In the genomic region with DNA sequence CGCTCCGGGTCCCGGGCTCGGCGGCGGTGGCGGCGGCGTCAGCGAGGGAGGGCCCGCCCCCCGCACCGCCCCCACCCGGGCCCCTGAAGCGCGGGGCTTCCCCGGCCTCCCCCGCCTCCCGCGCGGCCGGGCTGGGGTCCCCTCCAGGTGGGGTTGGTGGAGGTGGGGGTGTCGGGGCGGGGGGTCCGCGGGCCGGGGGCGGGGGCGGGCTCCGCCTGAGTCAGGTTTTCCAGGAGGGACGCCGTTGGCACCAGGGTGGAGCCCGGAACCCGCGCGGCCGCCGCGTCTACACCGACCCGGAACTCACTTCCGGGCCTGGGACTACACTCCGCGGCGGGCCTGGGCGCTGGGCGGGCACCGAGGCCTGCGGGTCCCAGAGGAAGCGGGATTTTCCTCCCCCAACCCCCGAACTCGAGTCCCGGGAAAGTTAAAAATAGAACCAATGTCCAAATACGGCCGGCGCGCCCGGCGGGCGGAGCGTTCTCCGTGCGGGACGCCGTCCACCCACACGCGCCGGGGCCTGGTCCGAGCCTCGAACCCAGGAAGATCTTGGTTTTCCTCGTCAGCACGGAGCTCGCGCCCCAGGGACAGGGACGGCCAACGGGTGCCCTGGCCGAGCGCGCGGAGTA, we compare ENCODE assay signal across 1 cellular context.
TF ChIP-seq lines count a peak whose summit lies in the region.

No MANE protein-coding gene starts in this region.

TF ChIP-seq in H1, 55 proteins besides CTCF, POLR2A, EP300 and RAD21:
- TF ChIP-seq HDAC6 (IDR thresholded peaks at IDR 0.05; ENCODE audit: low read depth, low read length) (no peak), HDAC2 (IDR thresholded peaks at IDR 0.05; ENCODE audit: borderline replicate concordance in 1 of 2, low read depth in 2 of 2, low read length in 2 of 2) (0 out of 4 replicates have a peak, but pooled peaks have one; percentile 8 to 31), TAF1 (IDR thresholded peaks at IDR 0.05; ENCODE audit: low read depth, low read length) (0 out of 2 replicates have a peak, but pooled peaks have one; percentile 24)
